In genomic region chr22:37640591-37641250, GRCh38 we compare ENCODE assay signal across 9 cellular contexts. TPM values are rescaled to one million over a fixed set of nuclear protein-coding genes. Genes with fewer than 3 reads are reported as not detected.
DNase-seq lines count a peak whose midpoint lies in the region; ATAC-seq and TF ChIP-seq lines count a peak whose summit lies in the region.
"Had no signal": no experiment of that assay in that cellular context is flagged by ENCODE, and none has a peak within 500 bp of the region (broad histone marks: within the 10 kb centered on the region; RNA-seq: fewer than 3 reads in every experiment).

No MANE protein-coding gene starts in this region.

- H3K4me3 ChIP-seq in upper lobe of left lung (peak overlapping the region in 3 of 4 donors; percentile 57 to 65 (median 64)), uterus (peak overlapping the region in 1 of 2 donors; percentile 63)

- no peaks in the 10 kb centered on the region for H3K27me3 ChIP-seq in upper lobe of left lung
- H3K27me3 ChIP-seq in uterus: no peaks in the 10 kb centered on the region

- CTCF ChIA-PET in activated naive CD4-positive, alpha-beta T cell treated with anti-CD3 and anti-CD28 coated beads, Interleukin-2, amount 10 ng/mL, durations not matched to agents 7 days and 5 days (lab: Charles Lee): interaction anchor here (0.6 to 28.2 kb wide), 7 partner anchors 8 to 239 kb away, joined by 3 to 506 read pairs (median 10); partner anchors contain the start of genes GGA1, LGALS1 and NOL12

- ATAC-seq in left colon: peak; percentile 33
- ATAC-seq in upper lobe of left lung (ENCODE audit: low FRiP score in 2 of 2): peak in 1 of 2 donors; percentile 2
- ATAC-seq in HG02840 (IDR thresholded peaks at IDR 0.05; ENCODE audit: low FRiP score, unreplicated experiment): no peak

- H3K9me3 ChIP-seq in upper lobe of left lung (no peaks in the 10 kb centered on the region), uterus (no peaks in the 10 kb centered on the region)

- peaks cover 36% of the 10 kb centered on the region for H3K36me3 Mint-ChIP-seq in activated naive CD4-positive, alpha-beta T cell treated with anti-CD3 and anti-CD28 coated beads, Interleukin-2, amount 10 ng/mL, durations not matched to agents 7 days and 5 days
- peaks cover 18% of the 10 kb centered on the region for H3K36me3 Mint-ChIP-seq in activated naive CD8-positive, alpha-beta T cell treated with anti-CD3 and anti-CD28 coated beads for 36 hours

- peak overlapping the region; percentile 98 for H3K27ac Mint-ChIP-seq in activated naive CD4-positive, alpha-beta T cell treated with anti-CD3 and anti-CD28 coated beads, Interleukin-2, amount 10 ng/mL, durations not matched to agents 7 days and 5 days
- peak overlapping the region; percentile 98 for H3K27ac Mint-ChIP-seq in activated naive CD8-positive, alpha-beta T cell treated with anti-CD3 and anti-CD28 coated beads for 36 hours

- TF ChIP-seq POLR2A in upper lobe of left lung (IDR thresholded peaks at IDR 0.05) (peak in 1 of 4 donors; percentile 20), uterus (IDR thresholded peaks at IDR 0.05) (no peak)

- no peak for TF ChIP-seq EP300 in upper lobe of left lung (IDR thresholded peaks at IDR 0.05)

- H3K27me3 Mint-ChIP-seq in activated naive CD4-positive, alpha-beta T cell treated with anti-CD3 and anti-CD28 coated beads, Interleukin-2, amount 10 ng/mL, durations not matched to agents 7 days and 5 days: no peaks in the 10 kb centered on the region
- no peaks in the 10 kb centered on the region for H3K27me3 Mint-ChIP-seq in activated naive CD8-positive, alpha-beta T cell treated with anti-CD3 and anti-CD28 coated beads for 36 hours

- H3K36me3 ChIP-seq in upper lobe of left lung (peaks cover 0 to 18% (median 1%) of the 10 kb centered on the region in 4 donors), uterus (no peaks in the 10 kb centered on the region)

- intact Hi-C loops in left colon (cut with DNase I, micrococcal nuclease): loop anchor here in 1 of 2 donors (10.0 kb wide), 1 partner anchor 154 kb away; no protein-coding TSS in a partner anchor
- intact Hi-C loops in uterus (cut with DNase I; ENCODE audit: low total_unique reads): loop anchor here (5.0 to 10.0 kb wide), 2 partner anchors 42 to 154 kb away; no protein-coding TSS in a partner anchor

- H3K9me3 Mint-ChIP-seq in activated naive CD4-positive, alpha-beta T cell treated with anti-CD3 and anti-CD28 coated beads, Interleukin-2, amount 10 ng/mL, durations not matched to agents 7 days and 5 days: no peaks in the 10 kb centered on the region
- H3K9me3 Mint-ChIP-seq in activated naive CD8-positive, alpha-beta T cell treated with anti-CD3 and anti-CD28 coated beads for 36 hours: no peaks in the 10 kb centered on the region

- H3K4me3 Mint-ChIP-seq in activated naive CD4-positive, alpha-beta T cell treated with anti-CD3 and anti-CD28 coated beads, Interleukin-2, amount 10 ng/mL, durations not matched to agents 7 days and 5 days: peak overlapping the region; percentile 99
- H3K4me3 Mint-ChIP-seq in activated naive CD8-positive, alpha-beta T cell treated with anti-CD3 and anti-CD28 coated beads for 36 hours: peak overlapping the region; percentile 100

- H3K27ac ChIP-seq in upper lobe of left lung (peak overlapping the region; percentile 61 to 90 (median 86)), uterus (peak overlapping the region in 1 of 2 donors; percentile 89)

- DNase-seq in activated naive CD4-positive, alpha-beta T cell treated with anti-CD3 and anti-CD28 coated beads, Interleukin-2, amount 10 ng/mL, durations not matched to agents 7 days and 5 days: peak; percentile 47
- DNase-seq in activated naive CD4-positive, alpha-beta T cell treated with Interleukin-2 at 50 U/mL for 16 hours: no peak
- DNase-seq in activated naive CD8-positive, alpha-beta T cell treated with anti-CD3 and anti-CD28 coated beads for 36 hours: no peak
- no peak for DNase-seq in left colon
- DNase-seq in upper lobe of left lung: no peak
- DNase-seq in NOMO-1 (lab: John Stamatoyannopoulos, UW; ENCODE audit: unreplicated experiment in 2 of 2): no peak
- no peak for DNase-seq in uterus
- DNase-seq: DMS79 had no signal

- H3K4me1 ChIP-seq in upper lobe of left lung (peaks cover 50 to 56% (median 51%) of the 10 kb centered on the region in 4 donors), uterus (peaks cover 0 to 14% of the 10 kb centered on the region in 2 donors)

- 54 to 66% methylated on average over 3 to 15 of the region's 16 CpGs for WGBS in upper lobe of left lung, 2 donors

- peaks cover 66% of the 10 kb centered on the region for H3K4me1 Mint-ChIP-seq in activated naive CD4-positive, alpha-beta T cell treated with anti-CD3 and anti-CD28 coated beads, Interleukin-2, amount 10 ng/mL, durations not matched to agents 7 days and 5 days
- peaks cover 51% of the 10 kb centered on the region for H3K4me1 Mint-ChIP-seq in activated naive CD8-positive, alpha-beta T cell treated with anti-CD3 and anti-CD28 coated beads for 36 hours

- TF ChIP-seq CTCF in upper lobe of left lung (IDR thresholded peaks at IDR 0.05) (no peak), uterus (IDR thresholded peaks at IDR 0.05) (no peak)

RNA-seq across cellular contexts. Expression of gene SH3BP1, which starts 1.3 kb away (rescaled TPM):
- 100 to 1,000 TPM in 1 of 2 experiments, 10 to 100 TPM in 1; 90.8 to 103 TPM for total RNA-seq in activated naive CD8-positive, alpha-beta T cell treated with anti-CD3 and anti-CD28 coated beads for 36 hours
- total RNA-seq in left colon (100 to 1,000 TPM in 1 of 2 donors, 10 to 100 TPM in 1; 77.4 to 121 TPM), upper lobe of left lung (10 to 100 TPM; 11.4 to 58.7 (median 31.1) TPM), uterus (10 to 100 TPM in 3 of 4 donors, 1 to 10 TPM in 1; 7.4 to 26.2 (median 14.2) TPM)

RNA-seq across cellular contexts. Expression of gene PDXP, which starts 17.8 kb away (rescaled TPM):
- total RNA-seq in activated naive CD8-positive, alpha-beta T cell treated with anti-CD3 and anti-CD28 coated beads for 36 hours: 10 to 100 TPM; 41.4 to 42.5 TPM
- 10 to 100 TPM; 37.7 to 50.7 TPM for total RNA-seq in left colon
- total RNA-seq in upper lobe of left lung: 10 to 100 TPM in 1 of 6 donors, 1 to 10 TPM in 5; 2.1 to 11.1 (median 8.7) TPM
- 10 to 100 TPM in 1 of 4 donors, 1 to 10 TPM in 2, under 1 TPM in 1; 0.88 to 10.7 (median 3.7) TPM for total RNA-seq in uterus

RNA-seq across cellular contexts. Expression of gene GGA1, which starts 32.1 kb away (rescaled TPM):
- 10 to 100 TPM; 56.3 to 61.9 TPM for total RNA-seq in activated naive CD8-positive, alpha-beta T cell treated with anti-CD3 and anti-CD28 coated beads for 36 hours
- 10 to 100 TPM; 56.9 to 73.3 TPM for total RNA-seq in left colon
- 100 to 1,000 TPM in 2 of 6 donors, 10 to 100 TPM in 4; 52.4 to 226 (median 68.3) TPM for total RNA-seq in upper lobe of left lung
- 10 to 100 TPM; 16.7 to 78.0 (median 35.3) TPM for total RNA-seq in uterus

RNA-seq across cellular contexts. Expression of gene LGALS1, which starts 34.7 kb away (rescaled TPM):
- total RNA-seq in activated naive CD8-positive, alpha-beta T cell treated with anti-CD3 and anti-CD28 coated beads for 36 hours: 100 to 1,000 TPM; 166 to 171 TPM
- 100 to 1,000 TPM in 1 of 2 donors, 10 to 100 TPM in 1; 40.4 to 161 TPM for total RNA-seq in left colon
- 100 to 1,000 TPM; 125 to 750 (median 400) TPM for total RNA-seq in upper lobe of left lung
- 1,000 to 10,000 TPM; 1,421 to 3,100 (median 2,146) TPM for total RNA-seq in uterus

RNA-seq across cellular contexts. Expression of gene NOL12, which starts 45.4 kb away (rescaled TPM):
- 10 to 100 TPM; 50.0 to 50.8 TPM for total RNA-seq in activated naive CD8-positive, alpha-beta T cell treated with anti-CD3 and anti-CD28 coated beads for 36 hours
- 10 to 100 TPM; 30.3 to 38.2 TPM for total RNA-seq in left colon
- 10 to 100 TPM; 23.5 to 89.1 (median 26.7) TPM for total RNA-seq in upper lobe of left lung
- 10 to 100 TPM; 11.8 to 74.3 (median 20.9) TPM for total RNA-seq in uterus
